ENCODE assay signal across 8 cellular contexts in genomic region chr17:77322534-77323412, GRCh38.
DNase-seq lines count a peak whose midpoint lies in the region; ATAC-seq and TF ChIP-seq lines count a peak whose summit lies in the region.

No MANE protein-coding gene starts in this region.

- TF ChIP-seq POLR2A in upper lobe of left lung (IDR thresholded peaks at IDR 0.05) = peak in 1 of 4 donors; percentile 74

- DNase-seq in NCI-H2196 (lab: John Stamatoyannopoulos, UW; ENCODE audit: unreplicated experiment) = peak; percentile 54
- DNase-seq in NCI-H2196 treated with DMSO at 0.1 percent for 48 hours (lab: John Stamatoyannopoulos, UW; ENCODE audit: unreplicated experiment) = no peak
- peak; percentile 38 for DNase-seq in NCI-H69 (lab: John Stamatoyannopoulos, UW)
- DNase-seq in coronary artery (ENCODE audit: low spot score) = peak; percentile 99
- peak; percentile 75 for DNase-seq in lung (ENCODE audit: low spot score)
- DNase-seq in upper lobe of left lung = peak; percentile 83 to 85

- WGBS in lung, 2 donors = 47% methylated on average over 31 of the region's 31 CpGs
- 41 to 50% methylated on average over 13 to 30 of the region's 31 CpGs for WGBS in upper lobe of left lung, 2 donors

- H3K27me3 ChIP-seq in lung (ENCODE audit: control insufficient read depth, insufficient read depth) = no peaks in the 10 kb centered on the region
- no peaks in the 10 kb centered on the region for H3K27me3 ChIP-seq in upper lobe of left lung

- H3K4me1 ChIP-seq in lung (ENCODE audit: control insufficient read depth in 2 of 2, insufficient read depth in 2 of 2, low read length in 2 of 2) (peaks cover 0 to 43% of the 10 kb centered on the region in 2 donors), upper lobe of left lung (peaks cover 70 to 81% (median 72%) of the 10 kb centered on the region in 4 donors)

- peak overlapping the region; percentile 66 for H3K4me3 ChIP-seq in coronary artery
- no peak overlapping the region for H3K4me3 ChIP-seq in lung
- H3K4me3 ChIP-seq in upper lobe of left lung = peak overlapping the region in 2 of 4 donors; percentile 23 to 59

- H3K27ac ChIP-seq in coronary artery (peak overlapping the region; percentile 96 to 97), lung (ENCODE audit: low read depth in 1 of 2, low read length in 1 of 2) (peak overlapping the region; percentile 57 to 93), upper lobe of left lung (peak overlapping the region; percentile 81 to 90 (median 86))

- H3K9me3 ChIP-seq in lung (ENCODE audit: control insufficient read depth in 2 of 2, insufficient read depth in 1 of 2, low read length in 1 of 2) (no peaks in the 10 kb centered on the region), upper lobe of left lung (no peaks in the 10 kb centered on the region)

- no peak for TF ChIP-seq CTCF in coronary artery (IDR thresholded peaks at IDR 0.05)
- TF ChIP-seq CTCF in lung (IDR thresholded peaks at IDR 0.05; ENCODE audit: control extremely low read depth, extremely low read depth) = no peak
- TF ChIP-seq CTCF in upper lobe of left lung (IDR thresholded peaks at IDR 0.05) = no peak

- peak in 1 of 4 donors; percentile 77 for TF ChIP-seq EP300 in upper lobe of left lung (IDR thresholded peaks at IDR 0.05)

- ATAC-seq in lung (ENCODE audit: insufficient read depth, low FRiP score) = peak; percentile 51
- peak; percentile 58 to 74 for ATAC-seq in upper lobe of left lung (ENCODE audit: low FRiP score in 2 of 2)
- ATAC-seq in HG03457 (IDR thresholded peaks at IDR 0.05; ENCODE audit: unreplicated experiment) = no peak
- no peak for ATAC-seq in GM19463 (IDR thresholded peaks at IDR 0.05; ENCODE audit: unreplicated experiment)

- no peaks in the 10 kb centered on the region for H3K36me3 ChIP-seq in lung (ENCODE audit: control insufficient read depth in 2 of 2, insufficient read depth in 2 of 2, low read length in 2 of 2)
- H3K36me3 ChIP-seq in upper lobe of left lung = no peaks in the 10 kb centered on the region

Comparison
In these comparisons a context has a peak if more than half of its experiments do, and no peak if none do; other contexts are left out.
1. ATAC-seq: peak in lung (single experiment) and upper lobe of left lung (2 of 2); none in HG03457 (single experiment) and GM19463 (single experiment).
2. Peak in every context shown above with its lines, with median percentiles within 50 percentile points of each other: H3K27ac ChIP-seq.